Comparison of ENCODE assay signal across 1 cellular context in genomic region chr16:30065943-30066881, GRCh38.
TF ChIP-seq lines count a peak whose summit lies in the region.

No MANE protein-coding gene starts in this region.

TF ChIP-seq in A549, 52 proteins besides CTCF, POLR2A, EP300 and RAD21 (continued from another document):
- TF ChIP-seq REST (IDR thresholded peaks at IDR 0.05): no peak
- peak; percentile 63; the same call in 1 of the 2 replicates for TF ChIP-seq PHF8 (IDR thresholded peaks at IDR 0.05; ENCODE audit: borderline replicate concordance, low read depth)
